In genomic region chr20:1588166-1588868, GRCh38 we compare ENCODE assay signal across 20 cellular contexts. TPM values are rescaled to one million over a fixed set of nuclear protein-coding genes. Genes with fewer than 3 reads are reported as not detected.
DNase-seq lines count a peak whose midpoint lies in the region; ATAC-seq and TF ChIP-seq lines count a peak whose summit lies in the region.
"Had no signal": no experiment of that assay in that cellular context is flagged by ENCODE, and none has a peak within 500 bp of the region (broad histone marks: within the 10 kb centered on the region; RNA-seq: fewer than 3 reads in every experiment).

No MANE protein-coding gene starts in this region.

- no peaks in the 10 kb centered on the region for H3K9me3 Mint-ChIP-seq in activated naive CD8-positive, alpha-beta T cell treated with anti-CD3 and anti-CD28 coated beads, Interleukin-2, amount 10 ng/mL, durations not matched to agents 7 days and 5 days
- no peaks in the 10 kb centered on the region for H3K9me3 Mint-ChIP-seq in WTC11
- H3K9me3 Mint-ChIP-seq: activated CD8-positive, alpha-beta T cell treated with anti-CD3 and anti-CD28 coated beads for 36 hours; HFFc6; type B pancreatic cell had no signal

- H3K4me3 ChIP-seq in lung: no peak overlapping the region
- H3K4me3 ChIP-seq: K562 had no signal

- no peaks in the 10 kb centered on the region for H3K4me1 ChIP-seq in lung (ENCODE audit: control insufficient read depth in 2 of 2, insufficient read depth in 2 of 2, low read length in 2 of 2)

- POLR2A ChIA-PET in activated naive CD8-positive, alpha-beta T cell treated with anti-CD3 and anti-CD28 coated beads, Interleukin-2, amount 10 ng/mL, durations not matched to agents 7 days and 5 days (lab: Charles Lee): no interaction called here
- POLR2A ChIA-PET in WTC11 (lab: Charles Lee): no interaction called here

- ATAC-seq in activated naive CD8-positive, alpha-beta T cell treated with anti-CD3 and anti-CD28 coated beads, Interleukin-2, amount 10 ng/mL, durations not matched to agents 7 days and 5 days (ENCODE audit: low read depth): peak; percentile 95
- ATAC-seq in lung (ENCODE audit: insufficient read depth, low FRiP score) (peak; percentile 66), WTC11 (no peak), HG03280 (IDR thresholded peaks at IDR 0.05; ENCODE audit: unreplicated experiment) (no peak), HG03139 (IDR thresholded peaks at IDR 0.05; ENCODE audit: unreplicated experiment) (no peak)
- ATAC-seq: activated CD4-positive, CD25-positive, alpha-beta regulatory T cell treated with anti-CD3 and anti-CD28 coated beads, Interleukin-2, amount 50 U/mL, for 24 hours; activated CD8-positive, alpha-beta T cell treated with anti-CD3 and anti-CD28 coated beads for 36 hours; K562 had no signal

- no peaks in the 10 kb centered on the region for H3K27me3 Mint-ChIP-seq in activated naive CD8-positive, alpha-beta T cell treated with anti-CD3 and anti-CD28 coated beads, Interleukin-2, amount 10 ng/mL, durations not matched to agents 7 days and 5 days
- no peaks in the 10 kb centered on the region for H3K27me3 Mint-ChIP-seq in WTC11 (ENCODE audit: low read depth)
- H3K27me3 Mint-ChIP-seq: activated CD8-positive, alpha-beta T cell treated with anti-CD3 and anti-CD28 coated beads for 36 hours; type B pancreatic cell had no signal

- H3K27me3 ChIP-seq in lung (ENCODE audit: control insufficient read depth, insufficient read depth): no peaks in the 10 kb centered on the region

- peaks cover 12% of the 10 kb centered on the region for H3K36me3 Mint-ChIP-seq in activated naive CD8-positive, alpha-beta T cell treated with anti-CD3 and anti-CD28 coated beads, Interleukin-2, amount 10 ng/mL, durations not matched to agents 7 days and 5 days
- no peaks in the 10 kb centered on the region for H3K36me3 Mint-ChIP-seq in WTC11
- H3K36me3 Mint-ChIP-seq: type B pancreatic cell had no signal

- H3K9me3 ChIP-seq in lung (ENCODE audit: control insufficient read depth in 2 of 2, insufficient read depth in 1 of 2, low read length in 1 of 2): no peaks in the 10 kb centered on the region

- H3K27ac ChIP-seq in lung (ENCODE audit: low read depth in 1 of 2, low read length in 1 of 2): no peak overlapping the region

- WGBS in lung, 2 donors: no CpG with 5 or more reads among the region's 3 CpGs

- H3K4me3 Mint-ChIP-seq in activated naive CD8-positive, alpha-beta T cell treated with anti-CD3 and anti-CD28 coated beads, Interleukin-2, amount 10 ng/mL, durations not matched to agents 7 days and 5 days: peak overlapping the region; percentile 70
- H3K4me3 Mint-ChIP-seq in WTC11: no peak overlapping the region
- H3K4me3 Mint-ChIP-seq: activated CD8-positive, alpha-beta T cell treated with anti-CD3 and anti-CD28 coated beads for 36 hours; HFFc6; type B pancreatic cell had no signal

- CTCF ChIA-PET in WTC11 (lab: Charles Lee): no interaction called here

- H3K27ac Mint-ChIP-seq in activated naive CD8-positive, alpha-beta T cell treated with anti-CD3 and anti-CD28 coated beads, Interleukin-2, amount 10 ng/mL, durations not matched to agents 7 days and 5 days: peak overlapping the region; percentile 86
- H3K27ac Mint-ChIP-seq in WTC11: no peak overlapping the region
- H3K27ac Mint-ChIP-seq: activated CD8-positive, alpha-beta T cell treated with anti-CD3 and anti-CD28 coated beads for 36 hours; HFFc6; type B pancreatic cell had no signal

- H3K4me1 Mint-ChIP-seq in activated naive CD8-positive, alpha-beta T cell treated with anti-CD3 and anti-CD28 coated beads, Interleukin-2, amount 10 ng/mL, durations not matched to agents 7 days and 5 days: peaks cover 27% of the 10 kb centered on the region
- no peaks in the 10 kb centered on the region for H3K4me1 Mint-ChIP-seq in WTC11

- DNase-seq in CMK (ENCODE audit: low read depth): peak; percentile 21
- DNase-seq in KG1 (lab: John Stamatoyannopoulos, UW): peak; percentile 33
- peak; percentile 42 for DNase-seq in activated naive CD8-positive, alpha-beta T cell treated with anti-CD3 and anti-CD28 coated beads, Interleukin-2, amount 10 ng/mL, durations not matched to agents 7 days and 5 days
- DNase-seq in lung (ENCODE audit: low spot score): no peak
- DNase-seq in WTC11 (ENCODE audit: low spot score): no peak
- DNase-seq: activated CD8-positive, alpha-beta T cell treated with anti-CD3 and anti-CD28 coated beads for 36 hours; DMS53; GF-D8; HFFc6; kidney glomerular epithelial cell; NCI-H146; NCI-H2171; NCI-H526 treated with DMSO at 0.1 percent for 48 hours had no signal

- no peaks in the 10 kb centered on the region for H3K36me3 ChIP-seq in lung (ENCODE audit: control insufficient read depth in 2 of 2, insufficient read depth in 2 of 2, low read length in 2 of 2)

- TF ChIP-seq CTCF in lung (IDR thresholded peaks at IDR 0.05; ENCODE audit: control extremely low read depth, extremely low read depth): no peak
- TF ChIP-seq CTCF in WTC11 (IDR thresholded peaks at IDR 0.05): no peak

TF ChIP-seq in WTC11, 78 proteins besides CTCF, POLR2A, EP300 and RAD21 (continues in another document):
- no peak for TF ChIP-seq HMGXB4 (CRISPR knock-in tag; IDR thresholded peaks at IDR 0.05)
- no peak for TF ChIP-seq AFF4 (CRISPR knock-in tag; IDR thresholded peaks at IDR 0.05; ENCODE audit: borderline replicate concordance)
- no peak for TF ChIP-seq ZNF281 (CRISPR knock-in tag; IDR thresholded peaks at IDR 0.05)
- no peak for TF ChIP-seq CBFB (CRISPR knock-in tag; IDR thresholded peaks at IDR 0.05; ENCODE audit: low read depth)
- no peak for TF ChIP-seq JAZF1 (CRISPR knock-in tag; IDR thresholded peaks at IDR 0.05)
- TF ChIP-seq ZNF138 (CRISPR knock-in tag; conservative IDR thresholded peaks at IDR 0.05): no peak

RNA-seq across cellular contexts. Expression of gene SIRPD, which starts 30.8 kb away (rescaled TPM):
- total RNA-seq in activated naive CD8-positive, alpha-beta T cell treated with anti-CD3 and anti-CD28 coated beads, Interleukin-2, amount 10 ng/mL, durations not matched to agents 7 days and 5 days: under 1 TPM; 0.30 to 0.31 TPM
- total RNA-seq in lung (under 1 TPM; 0.28 to 0.86 TPM), WTC11 (2021) (not detected in 3 replicates)
- polyA plus RNA-seq in lung: 1 to 10 TPM in 1 of 2 donors, under 1 TPM in 1; 0.75 to 1.9 TPM
- total RNA-seq: activated CD8-positive, alpha-beta T cell treated with anti-CD3 and anti-CD28 coated beads for 36 hours; cardiac septum; HFFc6; K562; myocyte had no signal
- polyA plus RNA-seq: K562 had no signal

RNA-seq across cellular contexts. Expression of gene SIRPB1, which starts 31.5 kb away (rescaled TPM):
- 1 to 10 TPM; 6.5 to 9.6 TPM for total RNA-seq in activated naive CD8-positive, alpha-beta T cell treated with anti-CD3 and anti-CD28 coated beads, Interleukin-2, amount 10 ng/mL, durations not matched to agents 7 days and 5 days
- total RNA-seq in lung: 10 to 100 TPM in 1 of 2 donors, 1 to 10 TPM in 1; 1.2 to 45.6 TPM
- polyA plus RNA-seq in lung: 10 to 100 TPM in 1 of 2 donors, 1 to 10 TPM in 1; 2.5 to 25.2 TPM
- total RNA-seq in WTC11 (2021): 0.11 TPM in 1 of 3 replicates, not detected in the others
- total RNA-seq: HFFc6, K562 had no signal
- polyA plus RNA-seq: K562 had no signal

Comparison
In these comparisons a context has a peak if more than half of its experiments do, and no peak if none do; other contexts are left out.
1. DNase-seq: peak in CMK (single experiment), KG1 (single experiment) and activated naive CD8-positive, alpha-beta T cell treated with anti-CD3 and anti-CD28 coated beads, Interleukin-2, amount 10 ng/mL, durations not matched to agents 7 days and 5 days (single experiment); none in lung (single experiment) and WTC11 (single experiment).
2. ATAC-seq: peak in activated naive CD8-positive, alpha-beta T cell treated with anti-CD3 and anti-CD28 coated beads, Interleukin-2, amount 10 ng/mL, durations not matched to agents 7 days and 5 days (single experiment) and lung (single experiment); none in WTC11 (single experiment), HG03280 (single experiment) and HG03139 (single experiment).